In genomic region chr19:46471778-46472543, GRCh38 we compare ENCODE assay signal across 1 cellular context.
TF ChIP-seq lines count a peak whose summit lies in the region.

No MANE protein-coding gene starts in this region.

TF ChIP-seq in A549, 52 proteins besides CTCF, POLR2A, EP300 and RAD21 (continued from another document):
- TF ChIP-seq REST (IDR thresholded peaks at IDR 0.05), result no peak
